ENCODE assay signal across 9 cellular contexts in genomic region chr10:96374639-96374984, GRCh38. TPM values are rescaled to one million over a fixed set of nuclear protein-coding genes. Genes with fewer than 3 reads are reported as not detected.
DNase-seq lines count a peak whose midpoint lies in the region; FAIRE-seq and TF ChIP-seq lines count a peak whose summit lies in the region.
"Had no signal": no experiment of that assay in that cellular context is flagged by ENCODE, and none has a peak within 500 bp of the region (broad histone marks: within the 10 kb centered on the region; RNA-seq: fewer than 3 reads in every experiment).

No MANE protein-coding gene starts in this region.

- DNase-seq in activated T-cell treated with anti-CD3 and anti-CD28 coated beads, Interleukin-2, amount 50 U/mL, for 24 hours: no peak
- no peak for DNase-seq in activated T-cell treated with anti-CD3 and anti-CD28 coated beads, Interleukin-2, amount 50 U/mL, for 1 hour
- peak; percentile 60 for DNase-seq in WERI-Rb-1
- no peak for DNase-seq in stimulated activated CD4-positive, alpha-beta T cell treated with anti-CD3 and anti-CD28 coated beads, Interleukin-4, amount 100 ng/mL, for 24 hours
- DNase-seq in KBM-7: no peak
- no peak for DNase-seq in HTR-8/SVneo (ENCODE audit: insufficient read length, low spot score)

- in situ Hi-C loops in KBM-7 (cut with MboI; ENCODE audit: low pct_unique_long_range_greater_than_20kb, low sequenced_read_pairs): no loop called here

- H3K4me3 Mint-ChIP-seq in activated T-cell treated with anti-CD3 and anti-CD28 coated beads, Interleukin-2, amount 50 U/mL, for 24 hours: peak overlapping the region; percentile 69

- H3K9me3 Mint-ChIP-seq in activated T-cell treated with anti-CD3 and anti-CD28 coated beads, Interleukin-2, amount 50 U/mL, for 24 hours: no peaks in the 10 kb centered on the region

- H3K27ac Mint-ChIP-seq in activated T-cell treated with anti-CD3 and anti-CD28 coated beads, Interleukin-2, amount 50 U/mL, for 24 hours: no peak overlapping the region

- H3K27me3 Mint-ChIP-seq in activated T-cell treated with anti-CD3 and anti-CD28 coated beads, Interleukin-2, amount 50 U/mL, for 24 hours: peaks cover 24% of the 10 kb centered on the region

- peak overlapping the region; percentile 51 for H3K4me3 ChIP-seq in WERI-Rb-1 (ENCODE audit: low read depth, low read length)
- H3K4me3 ChIP-seq in iPS-18c (ENCODE audit: insufficient read depth, low read depth, low read length): peak overlapping the region; percentile 56

- no peak for FAIRE-seq in HTR-8/SVneo (lab: Jason Lieb, UNC)

- TF ChIP-seq CTCF in WERI-Rb-1 (IDR thresholded peaks at IDR 0.05; ENCODE audit: low read depth, low read length): peak; percentile 37; the same call in 1 of the 2 replicates

- H3K27me3 ChIP-seq in WERI-Rb-1 (ENCODE audit: insufficient read depth, low read depth, severe bottlenecking): no peaks in the 10 kb centered on the region

- H3K4me1 Mint-ChIP-seq in activated T-cell treated with anti-CD3 and anti-CD28 coated beads, Interleukin-2, amount 50 U/mL, for 24 hours (ENCODE audit: low read depth): peaks cover 19% of the 10 kb centered on the region

- no peaks in the 10 kb centered on the region for H3K36me3 ChIP-seq in WERI-Rb-1

- H3K27ac ChIP-seq in WERI-Rb-1: no peak overlapping the region
- H3K27ac ChIP-seq in temporal lobe (ENCODE audit: low read depth, low read length): peak overlapping the region; percentile 48

- H3K36me3 Mint-ChIP-seq in activated T-cell treated with anti-CD3 and anti-CD28 coated beads, Interleukin-2, amount 50 U/mL, for 24 hours (ENCODE audit: low read depth): no peaks in the 10 kb centered on the region

- no peaks in the 10 kb centered on the region for H3K9me3 ChIP-seq in WERI-Rb-1 (ENCODE audit: severe bottlenecking)
- H3K9me3 ChIP-seq in iPS-18c (ENCODE audit: control insufficient read depth, insufficient read depth, low read length): no peaks in the 10 kb centered on the region

RNA-seq across cellular contexts. Expression of gene OPALIN, which starts 15.8 kb away (rescaled TPM):
- not detected for total RNA-seq in temporal lobe
- total RNA-seq: Daoy had no signal
